8 cellular contexts compared by ENCODE assay signal in genomic region chr2:196160101-196160500, GRCh38. TPM values are rescaled to one million over a fixed set of nuclear protein-coding genes. Genes with fewer than 3 reads are reported as not detected.
DNase-seq lines count a peak whose midpoint lies in the region; ATAC-seq and FAIRE-seq lines count a peak whose summit lies in the region.

No MANE protein-coding gene starts in this region.

- DNase-seq in CD8-positive, alpha-beta memory T cell: peak; percentile 36 to 90 (median 80)
- DNase-seq in SIG-M5 treated with dmso at 0.1 percent for 504 hours (lab: John Stamatoyannopoulos, UW; ENCODE audit: unreplicated experiment) (peak; percentile 99), mucosa of gallbladder (ENCODE audit: low spot score) (peak; percentile 46), D341Med (ENCODE audit: low spot score) (no peak), caudate nucleus (lab: John Stamatoyannopoulos, UW) (no peak)

- H3K4me3 Mint-ChIP-seq in CD8-positive, alpha-beta memory T cell: peak overlapping the region; percentile 72 to 96 (median 85)

- peak; percentile 98 for FAIRE-seq in colon (lab: Jason Lieb, UNC)

- H3K27me3 Mint-ChIP-seq in CD8-positive, alpha-beta memory T cell: peaks cover 0 to 4% of the 10 kb centered on the region in 2 donors

- peak; percentile 60 for ATAC-seq in GM19372 (IDR thresholded peaks at IDR 0.05; ENCODE audit: low read depth, unreplicated experiment)
- peak; percentile 69 for ATAC-seq in HG03280 (IDR thresholded peaks at IDR 0.05; ENCODE audit: unreplicated experiment)

- peaks cover 42% of the 10 kb centered on the region for H3K36me3 ChIP-seq in CD8-positive, alpha-beta memory T cell (ENCODE audit: insufficient read depth, low read length)

- POLR2A ChIA-PET in CD8-positive, alpha-beta memory T cell (lab: Charles Lee): interaction anchor here (0.7 to 3.7 kb wide), 5 partner anchors 11 to 80 kb away, joined by 3 to 48 read pairs (median 4); partner anchors contain the start of gene STK17B

- peaks cover 78 to 97% (median 93%) of the 10 kb centered on the region in 3 donors for H3K4me1 Mint-ChIP-seq in CD8-positive, alpha-beta memory T cell

- H3K9me3 Mint-ChIP-seq in CD8-positive, alpha-beta memory T cell: no peaks in the 10 kb centered on the region

- peaks cover 88% of the 10 kb centered on the region for H3K4me1 ChIP-seq in CD8-positive, alpha-beta memory T cell (ENCODE audit: insufficient read depth, low read length)

- peak overlapping the region; percentile 71 to 99 (median 98) for H3K27ac Mint-ChIP-seq in CD8-positive, alpha-beta memory T cell

- H3K4me3 ChIP-seq in CD8-positive, alpha-beta memory T cell (ENCODE audit: low read length): peak overlapping the region; percentile 9

- H3K36me3 Mint-ChIP-seq in CD8-positive, alpha-beta memory T cell: peaks cover 17 to 78% (median 33%) of the 10 kb centered on the region in 3 donors

- H3K27ac ChIP-seq in CD8-positive, alpha-beta memory T cell (ENCODE audit: low read depth, low read length): peak overlapping the region; percentile 45
- H3K27ac ChIP-seq in caudate nucleus (ENCODE audit: low read depth, low read length): no peak overlapping the region

- no peaks in the 10 kb centered on the region for H3K9me3 ChIP-seq in CD8-positive, alpha-beta memory T cell (ENCODE audit: low read length)

- CTCF ChIA-PET in CD8-positive, alpha-beta memory T cell (lab: Charles Lee): interaction anchor here (1.2 to 3.6 kb wide), 4 partner anchors 60 to 116 kb away, joined by 3 to 9 read pairs (median 4); no protein-coding TSS in a partner anchor

- H3K27me3 ChIP-seq in CD8-positive, alpha-beta memory T cell (ENCODE audit: insufficient read depth, low read length, poor library complexity, severe bottlenecking): no peaks in the 10 kb centered on the region

RNA-seq across cellular contexts. Expression of gene STK17B, which starts 11.3 kb away (rescaled TPM):
- total RNA-seq in CD8-positive, alpha-beta memory T cell: 100 to 1,000 TPM; 121 to 130 TPM
- polyA plus RNA-seq in CD8-positive, alpha-beta memory T cell: 54.6 TPM
- total RNA-seq in mucosa of gallbladder: 24.0 TPM

Comparison
In these comparisons a context has a peak if more than half of its experiments do, and no peak if none do; other contexts are left out.
1. DNase-seq: peak in CD8-positive, alpha-beta memory T cell (5 of 5), SIG-M5 treated with dmso at 0.1 percent for 504 hours (single experiment) and mucosa of gallbladder (single experiment); none in D341Med (single experiment) and caudate nucleus (0 of 61).